ENCODE assay signal across 1 cellular context in the genomic region with DNA sequence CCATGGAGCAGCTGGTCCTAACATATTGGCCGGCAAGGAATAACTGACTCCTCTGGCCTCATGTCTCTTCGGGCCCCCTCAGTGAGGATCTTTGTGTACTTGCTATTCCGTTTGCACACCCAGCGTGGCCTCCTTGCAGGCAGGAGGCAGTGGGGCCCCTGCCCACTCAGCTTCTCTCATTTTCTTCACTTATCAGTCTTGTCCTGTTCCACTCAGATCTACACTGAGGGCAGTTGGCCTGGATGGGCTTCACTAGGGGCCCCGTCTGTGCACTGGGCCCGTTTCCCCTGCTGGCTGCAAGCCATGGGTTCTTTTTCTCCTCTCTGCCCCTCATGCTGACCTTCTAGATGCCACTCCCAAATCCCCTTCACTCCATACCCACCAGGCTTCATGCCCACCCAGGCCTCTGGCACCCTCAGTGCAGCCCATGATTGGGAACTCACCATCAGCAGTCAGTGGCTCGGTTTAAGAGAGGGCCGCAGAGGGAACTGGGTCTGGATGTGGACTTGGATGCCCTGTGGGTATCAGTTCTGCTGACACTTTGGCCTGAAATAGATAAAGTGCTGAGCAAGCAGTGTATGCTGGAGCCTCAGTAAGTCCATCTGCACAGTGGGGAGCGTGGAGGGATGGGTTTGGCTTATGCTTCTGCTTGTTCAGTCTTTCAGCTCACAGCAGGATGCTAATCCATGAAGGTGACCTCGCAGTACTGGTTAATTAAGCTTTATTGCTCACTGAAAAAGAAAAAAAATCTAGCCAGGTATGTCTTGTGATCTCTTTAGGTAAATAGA.
TF ChIP-seq lines count a peak whose summit lies in the region.

No MANE protein-coding gene starts in this region.

TF ChIP-seq in GM23338, 12 proteins besides CTCF, POLR2A, EP300 and RAD21 (continued from another document):
- TF ChIP-seq REST (IDR thresholded peaks at IDR 0.05; ENCODE audit: unreplicated experiment) (no peak), ZNF114 (CRISPR knock-in tag; IDR thresholded peaks at IDR 0.05) (no peak), POLR2AphosphoS5 (IDR thresholded peaks at IDR 0.05; ENCODE audit: low read depth) (no peak), EZH2 (IDR thresholded peaks at IDR 0.05; ENCODE audit: low read depth, unreplicated experiment) (no peak), ZNF331 (CRISPR knock-in tag; IDR thresholded peaks at IDR 0.05; ENCODE audit: low read depth) (no peak), CREB1 (CRISPR knock-in tag; IDR thresholded peaks at IDR 0.05; ENCODE audit: low read depth) (no peak)
- TF ChIP-seq, protein P1, sequence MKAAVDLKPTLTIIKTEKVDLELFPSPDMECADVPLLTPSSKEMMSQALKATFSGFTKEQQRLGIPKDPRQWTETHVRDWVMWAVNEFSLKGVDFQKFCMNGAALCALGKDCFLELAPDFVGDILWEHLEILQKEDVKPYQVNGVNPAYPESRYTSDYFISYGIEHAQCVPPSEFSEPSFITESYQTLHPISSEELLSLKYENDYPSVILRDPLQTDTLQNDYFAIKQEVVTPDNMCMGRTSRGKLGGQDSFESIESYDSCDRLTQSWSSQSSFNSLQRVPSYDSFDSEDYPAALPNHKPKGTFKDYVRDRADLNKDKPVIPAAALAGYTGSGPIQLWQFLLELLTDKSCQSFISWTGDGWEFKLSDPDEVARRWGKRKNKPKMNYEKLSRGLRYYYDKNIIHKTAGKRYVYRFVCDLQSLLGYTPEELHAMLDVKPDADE (IDR thresholded peaks at IDR 0.05): no peak
